8 cellular contexts compared by ENCODE assay signal in genomic region chr10:89283988-89284475, GRCh38.
DNase-seq lines count a peak whose midpoint lies in the region.

No MANE protein-coding gene starts in this region.

- H3K27ac ChIP-seq in ACC112 (ENCODE audit: low read depth, low read length): peak overlapping the region; percentile 62

- no peaks in the 10 kb centered on the region for H3K79me2 ChIP-seq in ACC112 (ENCODE audit: control insufficient read depth, insufficient read depth, low read length, unreplicated experiment)

- DNase-seq in NCI-H2227 treated with DMSO at 0.1 percent for 48 hours (lab: John Stamatoyannopoulos, UW) (peak; percentile 68), epidermal melanocyte (ENCODE audit: insufficient read length, low spot score) (peak; percentile 70), NCI-H345 (lab: John Stamatoyannopoulos, UW) (no peak), GDM1 (lab: John Stamatoyannopoulos, UW) (no peak)
- no peak for DNase-seq in NK-92 treated with Interleukin-12 subunit alpha and Interleukin-12 subunit beta, amount 100 ng/mL, for 24 hours (lab: John Stamatoyannopoulos, UW)
- DNase-seq in activated CD8-positive, alpha-beta memory T cell treated with anti-CD3 and anti-CD28 coated beads, Interleukin-2, amount 50 U/mL, for 48 hours: no peak

- H2AFZ ChIP-seq in ACC112 (ENCODE audit: low read length, unreplicated experiment): peak overlapping the region; percentile 87

- H3K4me3 ChIP-seq in ACC112 (ENCODE audit: low read depth, low read length): peak overlapping the region; percentile 34
- no peak overlapping the region for H3K4me3 ChIP-seq in mucosa of stomach (ENCODE audit: low read length)

- no peaks in the 10 kb centered on the region for H3K9me3 ChIP-seq in mucosa of stomach (ENCODE audit: control insufficient read depth, low read length)

- H3K27me3 ChIP-seq in ACC112 (ENCODE audit: insufficient read depth, low read length) (no peaks in the 10 kb centered on the region), mucosa of stomach (ENCODE audit: control insufficient read depth, insufficient read depth, low read length) (no peaks in the 10 kb centered on the region)

- H3K36me3 ChIP-seq in ACC112 (ENCODE audit: insufficient read depth, low read length) (no peaks in the 10 kb centered on the region), mucosa of stomach (ENCODE audit: control insufficient read depth, insufficient read depth, low read length) (no peaks in the 10 kb centered on the region)

- H3K4me1 ChIP-seq in ACC112 (ENCODE audit: control insufficient read depth, insufficient read depth, low read length, unreplicated experiment) (peaks cover 54% of the 10 kb centered on the region), mucosa of stomach (ENCODE audit: control insufficient read depth, insufficient read depth, low read length) (peaks cover 10% of the 10 kb centered on the region)

- H3K9ac ChIP-seq in mucosa of stomach (ENCODE audit: low read length): peak overlapping the region; percentile 22

Comparison
In these comparisons a context has a peak if more than half of its experiments do, and no peak if none do; other contexts are left out.
1. DNase-seq: peak in NCI-H2227 treated with DMSO at 0.1 percent for 48 hours (single experiment) and epidermal melanocyte (single experiment); none in NCI-H345 (single experiment), NK-92 treated with Interleukin-12 subunit alpha and Interleukin-12 subunit beta, amount 100 ng/mL, for 24 hours (single experiment), activated CD8-positive, alpha-beta memory T cell treated with anti-CD3 and anti-CD28 coated beads, Interleukin-2, amount 50 U/mL, for 48 hours (single experiment) and GDM1 (single experiment).